In the genomic region with DNA sequence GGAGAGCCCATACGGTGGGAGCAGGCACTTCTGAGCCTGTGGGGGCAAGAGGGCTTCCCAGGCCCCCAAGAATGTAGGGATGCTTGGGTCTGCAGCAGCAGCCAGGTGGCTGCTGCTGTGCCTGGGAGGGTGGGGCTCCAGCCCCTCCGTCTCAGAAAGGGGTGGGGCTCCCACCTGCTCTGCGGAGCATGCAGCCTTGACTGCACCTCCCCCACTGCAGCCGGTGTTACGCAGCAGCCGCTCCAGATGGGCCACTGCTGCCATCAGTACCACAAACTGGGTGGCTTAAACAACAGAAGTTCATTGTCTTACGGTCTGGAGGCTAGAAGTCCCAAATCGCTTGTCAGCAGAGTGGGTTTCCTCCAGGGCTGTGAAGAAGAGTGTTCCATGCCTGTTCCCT, we compare ENCODE assay signal across 19 cellular contexts.
DNase-seq lines count a peak whose midpoint lies in the region; ATAC-seq and TF ChIP-seq lines count a peak whose summit lies in the region.
"Had no signal": no experiment of that assay in that cellular context is flagged by ENCODE, and none has a peak within 500 bp of the region (broad histone marks: within the 10 kb centered on the region; RNA-seq: fewer than 3 reads in every experiment).

No MANE protein-coding gene starts in this region.

- no peaks in the 10 kb centered on the region for H3K36me3 ChIP-seq in WERI-Rb-1
- H3K36me3 ChIP-seq: BLaER1 had no signal

- no peak for TF ChIP-seq CTCF in WERI-Rb-1 (IDR thresholded peaks at IDR 0.05; ENCODE audit: low read depth, low read length)

- no peaks in the 10 kb centered on the region for H3K9me3 ChIP-seq in WERI-Rb-1 (ENCODE audit: severe bottlenecking)
- H3K9me3 ChIP-seq: A549 had no signal

- H3K27me3 ChIP-seq in WERI-Rb-1 (ENCODE audit: insufficient read depth, low read depth, severe bottlenecking), result no peaks in the 10 kb centered on the region
- H3K27me3 ChIP-seq: BLaER1 had no signal

- no peak overlapping the region for H3K4me3 ChIP-seq in WERI-Rb-1 (ENCODE audit: low read depth, low read length)
- H3K4me3 ChIP-seq: A549, BLaER1, GM23338 had no signal

- no peak overlapping the region for H3K27ac ChIP-seq in WERI-Rb-1
- H3K27ac ChIP-seq: 22Rv1, A549, BLaER1, HL-60 had no signal

- DNase-seq in NCI-H82 (lab: John Stamatoyannopoulos, UW) (peak; percentile 69), NCI-H82 treated with DMSO at 0.1 percent for 48 hours (lab: John Stamatoyannopoulos, UW; ENCODE audit: unreplicated experiment) (no peak), WERI-Rb-1 (peak; percentile 25), medulla oblongata (ENCODE audit: extremely low spot score) (peak; percentile 14), NCI-H187 treated with DMSO at 0.1 percent for 48 hours (lab: John Stamatoyannopoulos, UW) (no peak), MV-4-11 (lab: John Stamatoyannopoulos, UW) (no peak)
- no peak for DNase-seq in stimulated activated CD4-positive, alpha-beta T cell treated with anti-CD3 and anti-CD28 coated beads, Interleukin-2, amount 100 ng/mL, for 24 hours
- DNase-seq: AML-193; CD4-positive, alpha-beta memory T cell; DMS153; DMS79; GDM1; H9 had no signal

- ATAC-seq in HG03432 (IDR thresholded peaks at IDR 0.05; ENCODE audit: unreplicated experiment), result no peak
- ATAC-seq: A549, GM23338 had no signal

Comparison
In these comparisons a context has a peak if more than half of its experiments do, and no peak if none do; other contexts are left out.
1. DNase-seq: peak in NCI-H82 (single experiment), WERI-Rb-1 (single experiment) and medulla oblongata (single experiment); none in NCI-H82 treated with DMSO at 0.1 percent for 48 hours (single experiment), stimulated activated CD4-positive, alpha-beta T cell treated with anti-CD3 and anti-CD28 coated beads, Interleukin-2, amount 100 ng/mL, for 24 hours (0 of 2), NCI-H187 treated with DMSO at 0.1 percent for 48 hours (single experiment) and MV-4-11 (single experiment).